9 cellular contexts compared by ENCODE assay signal in the genomic region with DNA sequence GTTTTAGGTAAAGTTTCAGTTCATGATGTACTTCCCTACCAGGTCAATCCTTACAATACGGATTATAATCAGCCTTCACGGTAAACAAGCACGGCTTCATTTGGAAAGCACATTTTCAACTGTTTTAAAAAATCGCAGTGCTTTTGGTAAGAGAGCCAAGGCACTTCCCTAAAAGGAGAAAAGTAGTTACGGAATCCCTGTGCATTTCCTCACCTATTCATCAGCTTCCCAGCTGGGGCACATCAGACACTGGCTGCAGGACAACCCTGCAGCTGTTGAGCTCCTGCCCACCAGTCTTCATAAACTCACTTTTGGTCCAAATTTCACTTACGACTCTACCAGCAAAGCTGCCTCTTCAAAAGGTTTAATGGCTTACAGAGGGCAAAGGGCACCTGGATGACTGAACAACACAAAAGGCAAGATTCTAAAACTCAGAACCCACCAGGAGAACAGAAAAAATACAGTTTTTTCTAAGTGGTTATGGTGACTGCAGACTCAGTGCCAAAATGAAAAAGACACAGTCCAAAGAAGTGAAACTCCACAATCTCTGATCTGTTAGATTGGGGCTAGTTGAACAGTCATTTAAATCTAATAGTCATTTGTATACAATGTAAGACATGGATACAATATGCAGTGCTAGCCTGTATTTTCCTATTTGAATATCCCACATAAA. TPM values are rescaled to one million over a fixed set of nuclear protein-coding genes. Genes with fewer than 3 reads are reported as not detected.
DNase-seq lines count a peak whose midpoint lies in the region; ATAC-seq and TF ChIP-seq lines count a peak whose summit lies in the region.
"Had no signal": no experiment of that assay in that cellular context is flagged by ENCODE, and none has a peak within 500 bp of the region (broad histone marks: within the 10 kb centered on the region; RNA-seq: fewer than 3 reads in every experiment).

No MANE protein-coding gene starts in this region.

- H3K36me3 Mint-ChIP-seq in MCF 10A (ENCODE audit: insufficient read depth, unreplicated experiment) (peaks cover 63% of the 10 kb centered on the region), naive B cell (peaks cover 0 to 4% of the 10 kb centered on the region in 2 donors)

- H3K4me2 ChIP-seq in SK-N-SH = no peak overlapping the region

- no peak for TF ChIP-seq RAD21 in SK-N-SH (IDR thresholded peaks at IDR 0.05; ENCODE audit: low read length)

- DNase-seq in CD1c-positive myeloid dendritic cell (ENCODE audit: extremely low spot score) = peak; percentile 46
- no peak for DNase-seq in MCF 10A (ENCODE audit: unreplicated experiment)
- no peak for DNase-seq in naive B cell
- DNase-seq in NCI-H2081 (lab: John Stamatoyannopoulos, UW) = no peak
- no peak for DNase-seq in SK-N-SH
- no peak for DNase-seq in NK-92 (lab: John Stamatoyannopoulos, UW; ENCODE audit: unreplicated experiment)
- DNase-seq: SHP77 treated with DMSO at 0.1 percent for 48 hours had no signal

- H3K27ac Mint-ChIP-seq in MCF 10A (ENCODE audit: low read depth, unreplicated experiment) (peak overlapping the region; percentile 82), naive B cell (peak overlapping the region; percentile 54 to 96 (median 81))

- 93% methylated on average over 6 of the region's 6 CpGs for WGBS in SK-N-SH (ENCODE audit: low lambda C conversion rate)

- TF ChIP-seq CTCF in MCF 10A (IDR thresholded peaks at IDR 0.05; ENCODE audit: unreplicated experiment) (no peak), SK-N-SH (IDR thresholded peaks at IDR 0.05) (no peak)

- peaks cover 18 to 21% of the 10 kb centered on the region in 2 experiments; a peak in 3 of 4 replicates for H3K4me1 ChIP-seq in SK-N-SH (ENCODE audit: control insufficient read depth in 1 of 2, insufficient read depth in 2 of 2, low read depth in 1 of 2, low read length in 1 of 2)

- H3K27me3 ChIP-seq in SK-N-SH (ENCODE audit: insufficient read depth) = no peaks in the 10 kb centered on the region

- no TSS peak for BruUV-seq in MCF 10A (replicated peaks; lab: Mats Ljungman, UMichigan)

- H3K9me3 ChIP-seq in SK-N-SH = no peaks in the 10 kb centered on the region

- H3K9me2 ChIP-seq in SK-N-SH = no peaks in the 10 kb centered on the region

- peaks cover 97% of the 10 kb centered on the region for H4K20me1 ChIP-seq in SK-N-SH (ENCODE audit: insufficient read depth)

- peak; percentile 34 for ATAC-seq in HG03342 (IDR thresholded peaks at IDR 0.05; ENCODE audit: unreplicated experiment)
- ATAC-seq in naive B cell (ENCODE audit: low read depth in 2 of 2) = no peak
- ATAC-seq in GM18907 (IDR thresholded peaks at IDR 0.05; ENCODE audit: unreplicated experiment) = no peak

- H3K27me3 Mint-ChIP-seq in MCF 10A (ENCODE audit: insufficient read depth, unreplicated experiment) (no peaks in the 10 kb centered on the region), naive B cell (no peaks in the 10 kb centered on the region)

- H3K36me3 ChIP-seq in SK-N-SH (replicated peaks in 1 of 2; ENCODE audit: control insufficient read depth in 1 of 2, insufficient read depth in 2 of 2, low read length in 1 of 2) = peaks cover 7 to 22% of the 10 kb centered on the region in 2 experiments

- no peak for TF ChIP-seq EP300 in SK-N-SH (IDR thresholded peaks at IDR 0.05; ENCODE audit: borderline replicate concordance in 1 of 2, low read depth in 1 of 2, low read length in 1 of 2)

- no peak overlapping the region for H3K9ac ChIP-seq in SK-N-SH

- H3K4me1 Mint-ChIP-seq in MCF 10A (ENCODE audit: insufficient read depth, unreplicated experiment) (peaks cover 54% of the 10 kb centered on the region), naive B cell (peaks cover 68 to 98% (median 91%) of the 10 kb centered on the region in 3 donors)

- H3K4me3 Mint-ChIP-seq in MCF 10A (ENCODE audit: unreplicated experiment) (no peak overlapping the region), naive B cell (peak overlapping the region; percentile 69 to 97 (median 82))

- H3K4me3 ChIP-seq in SK-N-SH (ENCODE audit: low read depth in 2 of 2, low read length in 1 of 2) = no peak overlapping the region

- peaks cover 10% of the 10 kb centered on the region for H3F3A ChIP-seq in SK-N-SH (replicated peaks; ENCODE audit: insufficient read depth)

- peak overlapping the region in 1 of 2 experiments; percentile 6; a peak in 1 of 4 replicates for H3K27ac ChIP-seq in SK-N-SH (ENCODE audit: low read depth in 2 of 2, low read length in 1 of 2)

- CTCF ChIA-PET in MCF 10A (lab: Yijun Ruan, JAX) (interaction anchor here (3.2 to 4.6 kb wide), 2 partner anchors 9 to 35 kb away, joined by 23 to 24 read pairs; partner anchors contain the start of gene MGME1), SK-N-SH (lab: Yijun Ruan, JAX) (interaction anchor here (1.1 to 1.4 kb wide), 2 partner anchors 279 to 424 kb away, joined by 3 to 5 read pairs; partner anchors contain the start of gene RRBP1)

- H3K79me2 ChIP-seq in SK-N-SH (ENCODE audit: insufficient read depth) = peaks cover 100% of the 10 kb centered on the region

- H2AFZ ChIP-seq in SK-N-SH (ENCODE audit: low read depth) = no peak overlapping the region

- POLR2A ChIA-PET in MCF 10A (lab: Yijun Ruan, JAX) (interaction anchor here (0.5 to 8.7 kb wide), 7 partner anchors 7 to 391 kb away, joined by 3 to 139 read pairs (median 3); partner anchors contain the start of genes DSTN, MGME1 and SNX5), SK-N-SH (lab: Yijun Ruan, JAX) (no interaction called here)

- H3K9me3 Mint-ChIP-seq in MCF 10A (ENCODE audit: unreplicated experiment) (no peaks in the 10 kb centered on the region), naive B cell (peaks cover 0 to 5% (median 0%) of the 10 kb centered on the region in 7 donors)

- intact Hi-C loops in MCF 10A (cut with micrococcal nuclease) = no loop called here

TF ChIP-seq in SK-N-SH, 30 proteins besides CTCF, POLR2A, EP300 and RAD21:
- TF ChIP-seq PBX3 (IDR thresholded peaks at IDR 0.05) (no peak), EZH2phosphoT487 (IDR thresholded peaks at IDR 0.05; ENCODE audit: borderline replicate concordance, low read depth) (no peak), SIN3A (IDR thresholded peaks at IDR 0.05; ENCODE audit: borderline replicate concordance, low read depth, low read length) (no peak), MAX (IDR thresholded peaks at IDR 0.05; ENCODE audit: low read depth) (no peak), FOSL2 (IDR thresholded peaks at IDR 0.05; ENCODE audit: borderline replicate concordance, low read depth) (no peak), SMC3 (IDR thresholded peaks at IDR 0.05; ENCODE audit: low read depth, low read length) (no peak), TCF12 (IDR thresholded peaks at IDR 0.05) (no peak), JUND (IDR thresholded peaks at IDR 0.05) (no peak), RCOR1 (IDR thresholded peaks at IDR 0.05; ENCODE audit: low read length) (no peak), ELF1 (IDR thresholded peaks at IDR 0.05) (no peak)
- TF ChIP-seq, protein P1, sequence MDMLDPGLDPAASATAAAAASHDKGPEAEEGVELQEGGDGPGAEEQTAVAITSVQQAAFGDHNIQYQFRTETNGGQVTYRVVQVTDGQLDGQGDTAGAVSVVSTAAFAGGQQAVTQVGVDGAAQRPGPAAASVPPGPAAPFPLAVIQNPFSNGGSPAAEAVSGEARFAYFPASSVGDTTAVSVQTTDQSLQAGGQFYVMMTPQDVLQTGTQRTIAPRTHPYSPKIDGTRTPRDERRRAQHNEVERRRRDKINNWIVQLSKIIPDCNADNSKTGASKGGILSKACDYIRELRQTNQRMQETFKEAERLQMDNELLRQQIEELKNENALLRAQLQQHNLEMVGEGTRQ (IDR thresholded peaks at IDR 0.05; ENCODE audit: borderline replicate concordance, low read depth, low read length) = no peak

RNA-seq across cellular contexts. Expression of gene SNX5, which starts 7.5 kb away (rescaled TPM):
- total RNA-seq in MCF 10A (2022) = 108 and 170 TPM in 2 replicates
- polyA plus RNA-seq in naive B cell (ENCODE audit: low read depth in 6 of 6) (100 to 1,000 TPM; 102 to 151 (median 122) TPM), SK-N-SH (2012; rRNA removed) (69.2 and 76.2 TPM in 2 replicates)
- 54.8 and 71.2 TPM in 2 replicates for polyA plus RNA-seq in SK-N-SH (2012; cell fraction: cytosol; rRNA removed)
- polyA plus RNA-seq in SK-N-SH (2012; cell fraction: nucleus; rRNA removed) = 141 and 175 TPM in 2 replicates

RNA-seq across cellular contexts. Expression of gene MGME1, which starts 7.8 kb away (rescaled TPM):
- 18.0 and 24.0 TPM in 2 replicates for total RNA-seq in MCF 10A (2022)
- 10 to 100 TPM; 16.3 to 99.1 (median 43.2) TPM for polyA plus RNA-seq in naive B cell (ENCODE audit: low read depth in 6 of 6)
- 7.9 and 10.2 TPM in 2 replicates for polyA plus RNA-seq in SK-N-SH (2012; rRNA removed)
- polyA plus RNA-seq in SK-N-SH (2012; cell fraction: cytosol; rRNA removed) = 9.4 and 9.5 TPM in 2 replicates
- 10.4 and 14.2 TPM in 2 replicates for polyA plus RNA-seq in SK-N-SH (2012; cell fraction: nucleus; rRNA removed)
